Comparison of ENCODE assay signal across 36 cellular contexts in genomic region chr3:129584631-129585030, GRCh38. TPM values are rescaled to one million over a fixed set of nuclear protein-coding genes. Genes with fewer than 3 reads are reported as not detected.
"Had no signal": no experiment of that assay in that cellular context is flagged by ENCODE, and none has a peak within 500 bp of the region (broad histone marks: within the 10 kb centered on the region; RNA-seq: fewer than 3 reads in every experiment).

No MANE protein-coding gene starts in this region.

- H3K4me3 Mint-ChIP-seq: activated CD4-positive, alpha-beta memory T cell treated with anti-CD3 and anti-CD28 coated beads for 36 hours; activated CD4-positive, alpha-beta T cell treated with anti-CD3 and anti-CD28 coated beads for 36 hours; activated CD4-positive, alpha-beta T cell treated with anti-CD3 and anti-CD28 coated beads, Interleukin-2, amount 10 ng/mL, durations not matched to agents 24 days and 14 days; activated naive CD4-positive, alpha-beta T cell treated with anti-CD3 and anti-CD28 coated beads, Interleukin-2, amount 10 ng/mL, durations not matched to agents 7 days and 5 days; activated naive CD8-positive, alpha-beta T cell treated with anti-CD3 and anti-CD28 coated beads, Interleukin-2, amount 10 ng/mL, durations not matched to agents 7 days and 5 days; activated T-cell treated with anti-CD3 and anti-CD28 coated beads, Interleukin-2, amount 50 U/mL, for 24 hours; activated T-cell treated with anti-CD3 and anti-CD28 coated beads, Interleukin-2, amount 50 U/mL, for 72 hours; brain; dendritic cell treated with granulocyte-macrophage colony-stimulating factor and Interleukin-4, amounts not matched to agents 40 ng/mL and 50 ng/mL, for 4 days; effector memory CD8-positive, alpha-beta T cell had no signal

- H3K4me1 ChIP-seq: breast epithelium had no signal

- ATAC-seq: activated CD4-positive, alpha-beta T cell treated with anti-CD3 and anti-CD28 coated beads for 36 hours; activated naive CD4-positive, alpha-beta T cell treated with anti-CD3 and anti-CD28 coated beads, Interleukin-2, amount 50 U/mL, for 72 hours; activated T-cell treated with anti-CD3 and anti-CD28 coated beads, Interleukin-2, amount 50 U/mL, for 72 hours; effector memory CD8-positive, alpha-beta T cell; gastroesophageal sphincter; heart right ventricle had no signal

- DNase-seq: activated CD4-positive, alpha-beta memory T cell treated with anti-CD3 and anti-CD28 coated beads for 36 hours; activated CD4-positive, alpha-beta T cell treated with anti-CD3 and anti-CD28 coated beads for 36 hours; activated CD4-positive, alpha-beta T cell treated with anti-CD3 and anti-CD28 coated beads, Interleukin-2, amount 10 ng/mL, durations not matched to agents 24 days and 14 days; activated CD4-positive, CD25-positive, alpha-beta regulatory T cell; activated CD4-positive, CD25-positive, alpha-beta regulatory T cell treated with anti-CD3 and anti-CD28 coated beads, Interleukin-2, amount 50 U/mL, for 72 hours; activated CD8-positive, alpha-beta memory T cell treated with anti-CD3 and anti-CD28 coated beads, Interleukin-2, amount 50 U/mL, for 48 hours; activated gamma-delta T cell; activated naive CD4-positive, alpha-beta T cell; activated naive CD4-positive, alpha-beta T cell treated with anti-CD3 and anti-CD28 coated beads, Interleukin-2, amount 10 ng/mL, durations not matched to agents 7 days and 5 days; activated naive CD8-positive, alpha-beta T cell treated with anti-CD3 and anti-CD28 coated beads, Interleukin-2, amount 10 ng/mL, durations not matched to agents 7 days and 5 days; activated T-cell treated with anti-CD3 and anti-CD28 coated beads for 4 hours; activated T-cell treated with anti-CD3 and anti-CD28 coated beads, Interleukin-2, amount 50 U/mL, for 24 hours; activated T-cell treated with anti-CD3 and anti-CD28 coated beads, Interleukin-2, amount 50 U/mL, for 72 hours; central memory CD4-positive, alpha-beta T cell; cerebellar nuclear complex; effector CD4-positive, alpha-beta T cell; effector memory CD8-positive, alpha-beta T cell; esophagus squamous epithelium; foreskin melanocyte; heart right ventricle; T-helper 2 cell had no signal

- H3K27me3 ChIP-seq: ascending aorta, breast epithelium, cardiac muscle cell, esophagus squamous epithelium, gastroesophageal sphincter, heart right ventricle had no signal

- H3K9me3 Mint-ChIP-seq: activated CD4-positive, alpha-beta memory T cell treated with anti-CD3 and anti-CD28 coated beads for 36 hours; activated CD4-positive, alpha-beta T cell treated with anti-CD3 and anti-CD28 coated beads, Interleukin-2, amount 10 ng/mL, durations not matched to agents 24 days and 14 days; activated naive CD4-positive, alpha-beta T cell treated with anti-CD3 and anti-CD28 coated beads, Interleukin-2, amount 10 ng/mL, durations not matched to agents 7 days and 5 days; activated naive CD4-positive, alpha-beta T cell treated with anti-CD3 and anti-CD28 coated beads, Interleukin-2, amount 50 U/mL, for 72 hours; activated naive CD8-positive, alpha-beta T cell treated with anti-CD3 and anti-CD28 coated beads, Interleukin-2, amount 10 ng/mL, durations not matched to agents 7 days and 5 days; activated T-cell treated with anti-CD3 and anti-CD28 coated beads, Interleukin-2, amount 50 U/mL, for 24 hours; activated T-cell treated with anti-CD3 and anti-CD28 coated beads, Interleukin-2, amount 50 U/mL, for 72 hours; brain; dendritic cell treated with granulocyte-macrophage colony-stimulating factor and Interleukin-4, amounts not matched to agents 40 ng/mL and 50 ng/mL, for 4 days; effector memory CD8-positive, alpha-beta T cell had no signal

- H3K36me3 ChIP-seq: breast epithelium, cardiac muscle cell had no signal

- H3K4me3 ChIP-seq: ascending aorta, breast epithelium, cardiac muscle cell, coronary artery, esophagus squamous epithelium, gastroesophageal sphincter, heart right ventricle had no signal

- H3K27me3 Mint-ChIP-seq: activated CD4-positive, alpha-beta memory T cell treated with anti-CD3 and anti-CD28 coated beads for 36 hours; activated CD4-positive, alpha-beta T cell treated with anti-CD3 and anti-CD28 coated beads for 36 hours; activated T-cell treated with anti-CD3 and anti-CD28 coated beads, Interleukin-2, amount 50 U/mL, for 24 hours; dendritic cell treated with granulocyte-macrophage colony-stimulating factor and Interleukin-4, amounts not matched to agents 40 ng/mL and 50 ng/mL, for 4 days; effector memory CD8-positive, alpha-beta T cell had no signal

- H3K9me3 ChIP-seq: ascending aorta, breast epithelium, esophagus squamous epithelium, gastroesophageal sphincter, heart right ventricle had no signal

- H3K27ac ChIP-seq: ascending aorta, cardiac muscle cell, coronary artery, epithelial cell of prostate, esophagus squamous epithelium, gastroesophageal sphincter had no signal

- H3K36me3 Mint-ChIP-seq: activated CD4-positive, alpha-beta memory T cell treated with anti-CD3 and anti-CD28 coated beads for 36 hours; activated naive CD4-positive, alpha-beta T cell treated with anti-CD3 and anti-CD28 coated beads, Interleukin-2, amount 10 ng/mL, durations not matched to agents 7 days and 5 days; activated naive CD4-positive, alpha-beta T cell treated with anti-CD3 and anti-CD28 coated beads, Interleukin-2, amount 50 U/mL, for 72 hours; activated naive CD8-positive, alpha-beta T cell treated with anti-CD3 and anti-CD28 coated beads, Interleukin-2, amount 10 ng/mL, durations not matched to agents 7 days and 5 days; brain had no signal

- H3K27ac Mint-ChIP-seq: activated CD4-positive, alpha-beta memory T cell treated with anti-CD3 and anti-CD28 coated beads for 36 hours; activated CD4-positive, alpha-beta T cell treated with anti-CD3 and anti-CD28 coated beads for 36 hours; activated CD4-positive, alpha-beta T cell treated with anti-CD3 and anti-CD28 coated beads, Interleukin-2, amount 10 ng/mL, durations not matched to agents 24 days and 14 days; activated naive CD4-positive, alpha-beta T cell treated with anti-CD3 and anti-CD28 coated beads, Interleukin-2, amount 10 ng/mL, durations not matched to agents 7 days and 5 days; activated naive CD4-positive, alpha-beta T cell treated with anti-CD3 and anti-CD28 coated beads, Interleukin-2, amount 50 U/mL, for 72 hours; activated naive CD8-positive, alpha-beta T cell treated with anti-CD3 and anti-CD28 coated beads, Interleukin-2, amount 10 ng/mL, durations not matched to agents 7 days and 5 days; activated T-cell treated with anti-CD3 and anti-CD28 coated beads, Interleukin-2, amount 50 U/mL, for 24 hours; activated T-cell treated with anti-CD3 and anti-CD28 coated beads, Interleukin-2, amount 50 U/mL, for 72 hours; brain; dendritic cell treated with granulocyte-macrophage colony-stimulating factor and Interleukin-4, amounts not matched to agents 40 ng/mL and 50 ng/mL, for 4 days had no signal

- H3K4me1 Mint-ChIP-seq: activated CD4-positive, alpha-beta T cell treated with anti-CD3 and anti-CD28 coated beads for 36 hours; activated naive CD4-positive, alpha-beta T cell treated with anti-CD3 and anti-CD28 coated beads, Interleukin-2, amount 10 ng/mL, durations not matched to agents 7 days and 5 days; activated naive CD8-positive, alpha-beta T cell treated with anti-CD3 and anti-CD28 coated beads, Interleukin-2, amount 10 ng/mL, durations not matched to agents 7 days and 5 days had no signal

RNA-seq across cellular contexts. Expression of gene H1-8, which starts 41.7 kb away (rescaled TPM):
- total RNA-seq: activated CD4-positive, alpha-beta memory T cell treated with anti-CD3 and anti-CD28 coated beads for 36 hours; activated CD4-positive, alpha-beta T cell treated with anti-CD3 and anti-CD28 coated beads for 36 hours; activated CD4-positive, alpha-beta T cell treated with anti-CD3 and anti-CD28 coated beads, Interleukin-2, amount 10 ng/mL, durations not matched to agents 24 days and 14 days; activated naive CD4-positive, alpha-beta T cell treated with anti-CD3 and anti-CD28 coated beads, Interleukin-2, amount 50 U/mL, for 72 hours; activated naive CD8-positive, alpha-beta T cell treated with anti-CD3 and anti-CD28 coated beads, Interleukin-2, amount 10 ng/mL, durations not matched to agents 7 days and 5 days; activated T-cell treated with anti-CD3 and anti-CD28 coated beads, Interleukin-2, amount 50 U/mL, for 72 hours; ascending aorta; breast epithelium; cardiac muscle cell; endothelial cell of umbilical vein; esophagus squamous epithelium; fibroblast of lung; fibroblast of villous mesenchyme; gastroesophageal sphincter; glomerular endothelial cell; heart right ventricle; T-helper 1 cell treated with Interleukin-12 subunit alpha and Interleukin-12 subunit beta and Interleukin-4 antibody, amounts not matched to agents 30 ng/mL and 1 ng/mL, for 36 hours had no signal
- polyA plus RNA-seq: cardiac muscle cell, endothelial cell of umbilical vein, esophagus, fibroblast of lung, heart right ventricle had no signal

RNA-seq across cellular contexts. Expression of gene RHO, which starts 56.2 kb away (rescaled TPM):
- total RNA-seq: activated CD4-positive, alpha-beta memory T cell treated with anti-CD3 and anti-CD28 coated beads for 36 hours; activated CD4-positive, alpha-beta T cell treated with anti-CD3 and anti-CD28 coated beads for 36 hours; activated CD4-positive, alpha-beta T cell treated with anti-CD3 and anti-CD28 coated beads, Interleukin-2, amount 10 ng/mL, durations not matched to agents 24 days and 14 days; activated naive CD4-positive, alpha-beta T cell treated with anti-CD3 and anti-CD28 coated beads, Interleukin-2, amount 50 U/mL, for 72 hours; activated naive CD8-positive, alpha-beta T cell treated with anti-CD3 and anti-CD28 coated beads, Interleukin-2, amount 10 ng/mL, durations not matched to agents 7 days and 5 days; activated T-cell treated with anti-CD3 and anti-CD28 coated beads, Interleukin-2, amount 50 U/mL, for 72 hours; ascending aorta; cardiac muscle cell; endothelial cell of umbilical vein; esophagus squamous epithelium; fibroblast of lung; fibroblast of villous mesenchyme; gastroesophageal sphincter; glomerular endothelial cell; heart right ventricle; T-helper 1 cell treated with Interleukin-12 subunit alpha and Interleukin-12 subunit beta and Interleukin-4 antibody, amounts not matched to agents 30 ng/mL and 1 ng/mL, for 36 hours had no signal
- polyA plus RNA-seq: cardiac muscle cell, endothelial cell of umbilical vein, esophagus, fibroblast of lung, heart right ventricle had no signal
